21 cellular contexts compared by ENCODE assay signal in genomic region chr20:17631576-17632319, GRCh38. TPM values are rescaled to one million over a fixed set of nuclear protein-coding genes. Genes with fewer than 3 reads are reported as not detected.
A peak's percentile ranks its signal among the peaks of the same experiment; 100 is the strongest.
DNase-seq lines count a peak whose midpoint lies in the region; ATAC-seq, FAIRE-seq and TF ChIP-seq lines count a peak whose summit lies in the region.
"Had no signal": no experiment of that assay in that cellular context is flagged by ENCODE, and none has a peak within 500 bp of the region (broad histone marks: within the 10 kb centered on the region; RNA-seq: fewer than 3 reads in every experiment).

No MANE protein-coding gene starts in this region.

- intact Hi-C loops in right cardiac atrium (cut with DNase I) (no loop called here), left cardiac atrium (cut with DNase I) (no loop called here), kidney (cut with DNase I) (no loop called here)

- H3K27ac Mint-ChIP-seq in type B pancreatic cell: peak overlapping the region; percentile 39
- H3K27ac Mint-ChIP-seq: GM23338 had no signal

- H3K9ac ChIP-seq in kidney (ENCODE audit: low read length in 2 of 2): no peak overlapping the region

- no peak overlapping the region for H3K4me3 Mint-ChIP-seq in type B pancreatic cell
- H3K4me3 Mint-ChIP-seq: GM23338 had no signal

- peak in 3 of 6 experiments; percentile 25 to 38 (median 35) for TF ChIP-seq CTCF in Peyer's patch (IDR thresholded peaks at IDR 0.05)
- no peak for TF ChIP-seq CTCF in kidney (IDR thresholded peaks at IDR 0.05; ENCODE audit: borderline replicate concordance, extremely low read depth, insufficient read depth)
- no peak for TF ChIP-seq CTCF in type B pancreatic cell (conservative IDR thresholded peaks at IDR 0.05)

- WGBS in right cardiac atrium: 89% methylated on average over 9 of the region's 9 CpGs

- ATAC-seq in right cardiac atrium: no peak
- ATAC-seq in left cardiac atrium: no peak
- ATAC-seq in left lobe of liver: no peak
- ATAC-seq: GM23338, SK-N-SH treated with all-trans-retinoic acid at 6 μM for 48 hours had no signal

- H3K4me1 Mint-ChIP-seq in type B pancreatic cell (ENCODE audit: unreplicated experiment): peaks cover 10% of the 10 kb centered on the region

- H3K27me3 ChIP-seq in right cardiac atrium (ENCODE audit: control insufficient read depth, insufficient read depth): no peaks in the 10 kb centered on the region
- H3K27me3 ChIP-seq in Peyer's patch: no peaks in the 10 kb centered on the region

- H3K27ac ChIP-seq in right cardiac atrium (ENCODE audit: low read length) (no peak overlapping the region), Peyer's patch (no peak overlapping the region), kidney (ENCODE audit: low read depth in 2 of 2, low read length in 2 of 2) (no peak overlapping the region)
- H3K27ac ChIP-seq: C4-2B had no signal

- no peak overlapping the region for H3K4me3 ChIP-seq in right cardiac atrium (ENCODE audit: low read length)
- no peak overlapping the region for H3K4me3 ChIP-seq in Peyer's patch
- no peak overlapping the region for H3K4me3 ChIP-seq in kidney (ENCODE audit: low read length in 2 of 2)
- H3K4me3 ChIP-seq: GM23338 had no signal

- no peak for FAIRE-seq in kidney (lab: Jason Lieb, UNC)
- FAIRE-seq in GM19239 (lab: Jason Lieb, UNC): no peak

- DNase-seq in right cardiac atrium (peak in 2 of 3 donors; percentile 7 to 40), left cardiac atrium (no peak), Peyer's patch (peak in 2 of 3 donors; percentile 66 to 69), kidney (peak; percentile 45), type B pancreatic cell (ENCODE audit: extremely low spot score, unreplicated experiment) (no peak), left lobe of liver (ENCODE audit: low spot score) (no peak), GM19239 (ENCODE audit: insufficient read length, low spot score) (no peak)
- DNase-seq in activated CD8-positive, alpha-beta memory T cell treated with anti-CD3 and anti-CD28 coated beads, Interleukin-2, amount 50 U/mL, for 48 hours: no peak
- DNase-seq: GDM1; HCEC 1CT; KBM-7; NCI-H1105; NCI-H1694; NCI-H2081 treated with DMSO at 0.1 percent for 48 hours; NCI-H510A; NCI-H748 treated with DMSO at 0.1 percent for 48 hours; NK-92 treated with Interleukin-12 subunit alpha and Interleukin-12 subunit beta, amount 100 ng/mL, for 24 hours; SIG-M5 had no signal

- no peaks in the 10 kb centered on the region for H3K9me3 Mint-ChIP-seq in type B pancreatic cell
- H3K9me3 Mint-ChIP-seq: GM23338 had no signal

- peaks cover 16% of the 10 kb centered on the region for H3K36me3 Mint-ChIP-seq in type B pancreatic cell

- H3K4me1 ChIP-seq in right cardiac atrium (ENCODE audit: control insufficient read depth, insufficient read depth, low read length) (peaks cover 7% of the 10 kb centered on the region), Peyer's patch (peaks cover 0 to 13% (median 0%) of the 10 kb centered on the region in 4 donors), kidney (ENCODE audit: control insufficient read depth in 1 of 2, insufficient read depth in 1 of 2, low read depth in 1 of 2, low read length in 2 of 2) (peaks cover 3 to 19% of the 10 kb centered on the region in 2 donors)

- TF ChIP-seq POLR2A in Peyer's patch (IDR thresholded peaks at IDR 0.05): no peak

- no peaks in the 10 kb centered on the region for H3K27me3 Mint-ChIP-seq in type B pancreatic cell

- H3K36me3 ChIP-seq in Peyer's patch (peaks cover 0 to 100% (median 0%) of the 10 kb centered on the region in 3 donors), kidney (ENCODE audit: control insufficient read depth in 1 of 2, insufficient read depth in 2 of 2, low read length in 2 of 2) (peaks cover 38 to 59% of the 10 kb centered on the region in 2 donors)

- H3K9me3 ChIP-seq in right cardiac atrium (ENCODE audit: control insufficient read depth, low read length) (no peaks in the 10 kb centered on the region), Peyer's patch (no peaks in the 10 kb centered on the region), kidney (ENCODE audit: control insufficient read depth in 1 of 2, low read length in 2 of 2) (no peaks in the 10 kb centered on the region)

RNA-seq across cellular contexts. Expression of gene RRBP1, which starts 50.3 kb away (rescaled TPM):
- total RNA-seq in right cardiac atrium (100 to 1,000 TPM in 1 of 4 donors, 10 to 100 TPM in 3; 49.8 to 120 (median 57.1) TPM), left cardiac atrium (100 to 1,000 TPM in 1 of 2 donors, 10 to 100 TPM in 1; 68.6 to 127 TPM), Peyer's patch (100 to 1,000 TPM; 169 to 328 (median 249) TPM), kidney (231 TPM), type B pancreatic cell (ENCODE audit: low replicate concordance) (161 and 230 TPM in 2 replicates), left lobe of liver (191 TPM)
- polyA plus RNA-seq in right cardiac atrium (38.2 TPM), kidney (ENCODE audit: insufficient read depth, low read depth, low replicate concordance) (83.4 TPM)

Comparison
In these comparisons a context has a peak if more than half of its experiments do, and no peak if none do; other contexts are left out.
1. DNase-seq: peak in right cardiac atrium (2 of 3), Peyer's patch (2 of 3) and kidney (single experiment); none in left cardiac atrium (single experiment), type B pancreatic cell (single experiment), left lobe of liver (single experiment), GM19239 (single experiment) and activated CD8-positive, alpha-beta memory T cell treated with anti-CD3 and anti-CD28 coated beads, Interleukin-2, amount 50 U/mL, for 48 hours (single experiment).